In the genomic region with DNA sequence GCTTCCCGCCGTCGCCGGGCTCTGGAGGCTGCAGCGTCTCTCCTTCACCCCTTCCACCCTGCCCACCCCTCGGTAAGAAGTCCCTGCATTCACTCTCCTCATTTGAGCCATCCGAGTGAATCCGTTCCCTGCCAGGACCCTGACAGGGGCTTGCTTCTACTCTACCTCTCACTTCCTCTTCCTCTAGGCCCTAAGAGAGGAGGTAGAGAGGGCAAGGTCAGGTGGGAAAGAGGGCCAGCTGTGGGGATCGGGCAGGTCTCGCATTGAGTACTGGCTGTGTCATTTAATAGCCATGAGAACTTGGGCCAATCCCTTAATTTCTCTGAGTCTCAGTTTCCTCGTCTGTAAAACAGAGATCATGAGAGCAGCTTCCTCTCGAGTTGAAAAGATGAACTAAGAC, we compare ENCODE assay signal across 14 cellular contexts.
DNase-seq lines count a peak whose midpoint lies in the region; ATAC-seq and TF ChIP-seq lines count a peak whose summit lies in the region.
"Had no signal": no experiment of that assay in that cellular context is flagged by ENCODE, and none has a peak within 500 bp of the region (broad histone marks: within the 10 kb centered on the region; RNA-seq: fewer than 3 reads in every experiment).

No MANE protein-coding gene starts in this region.

- H3K4me3 ChIP-seq in Peyer's patch, result no peak overlapping the region
- H3K4me3 ChIP-seq: gastroesophageal sphincter, pancreas, smooth muscle cell, testis had no signal

- ATAC-seq in natural killer cell treated with Interleukin-12 subunit alpha and Interleukin-12 subunit beta and Interleukin-15 and Interleukin-18, amount 100 ng/mL, for 72 hours, result no peak
- ATAC-seq in HG02938 (IDR thresholded peaks at IDR 0.05; ENCODE audit: unreplicated experiment), result no peak
- ATAC-seq: gastroesophageal sphincter had no signal

- H3K27me3 Mint-ChIP-seq in T-helper 2 cell treated with Interferon-gamma antibody and Interleukin-4, amounts not matched to agents 5 μg/mL and 100 μg/mL, for 36 hours (ENCODE audit: low read depth), result peaks cover 60% of the 10 kb centered on the region
- H3K27me3 Mint-ChIP-seq in natural killer cell treated with Interleukin-12 subunit alpha and Interleukin-12 subunit beta and Interleukin-15 and Interleukin-18, amount 100 ng/mL, for 72 hours, result peaks cover 45 to 46% of the 10 kb centered on the region in 2 donors

- H3K27ac ChIP-seq in Peyer's patch, result no peak overlapping the region
- H3K27ac ChIP-seq: gastroesophageal sphincter, pancreas, testis had no signal

- no peak for DNase-seq in T-helper 2 cell treated with Interferon-gamma antibody and Interleukin-4, amounts not matched to agents 5 μg/mL and 100 μg/mL, for 36 hours (ENCODE audit: low spot score)
- DNase-seq in T-helper 2 cell, result no peak
- peak; percentile 70 for DNase-seq in GM20000 (ENCODE audit: low spot score)
- peak in 2 of 3 donors; percentile 21 to 43 for DNase-seq in Peyer's patch
- DNase-seq in natural killer cell treated with Interleukin-12 subunit alpha and Interleukin-12 subunit beta and Interleukin-15 and Interleukin-18, amount 100 ng/mL, for 72 hours (ENCODE audit: low spot score), result no peak
- DNase-seq in NCI-H2196 treated with DMSO at 0.1 percent for 48 hours (lab: John Stamatoyannopoulos, UW; ENCODE audit: unreplicated experiment), result no peak
- DNase-seq in UCSD-AML1 (lab: John Stamatoyannopoulos, UW; ENCODE audit: unreplicated experiment), result no peak
- DNase-seq: Karpas-422, NCI-H2171 treated with DMSO at 0.1 percent for 48 hours, testis had no signal

- TF ChIP-seq CTCF in GM20000 (IDR thresholded peaks at IDR 0.05; ENCODE audit: extremely low read depth, missing control alignments) (no peak), Peyer's patch (IDR thresholded peaks at IDR 0.05) (no peak)

- no peak for TF ChIP-seq POLR2A in Peyer's patch (IDR thresholded peaks at IDR 0.05)

- peaks cover 0 to 19% (median 5%) of the 10 kb centered on the region in 4 donors for H3K4me1 ChIP-seq in Peyer's patch
- H3K4me1 ChIP-seq: pancreas, testis had no signal

- H3K4me3 Mint-ChIP-seq in T-helper 2 cell treated with Interferon-gamma antibody and Interleukin-4, amounts not matched to agents 5 μg/mL and 100 μg/mL, for 36 hours, result peak overlapping the region; percentile 64
- peak overlapping the region; percentile 40 for H3K4me3 Mint-ChIP-seq in natural killer cell treated with Interleukin-12 subunit alpha and Interleukin-12 subunit beta and Interleukin-15 and Interleukin-18, amount 100 ng/mL, for 72 hours

- peaks cover 46% of the 10 kb centered on the region for H3K4me1 Mint-ChIP-seq in T-helper 2 cell treated with Interferon-gamma antibody and Interleukin-4, amounts not matched to agents 5 μg/mL and 100 μg/mL, for 36 hours (ENCODE audit: low read depth)
- H3K4me1 Mint-ChIP-seq in natural killer cell treated with Interleukin-12 subunit alpha and Interleukin-12 subunit beta and Interleukin-15 and Interleukin-18, amount 100 ng/mL, for 72 hours (ENCODE audit: low read depth in 2 of 2), result peaks cover 45 to 65% of the 10 kb centered on the region in 2 donors

- H3K27me3 ChIP-seq in Peyer's patch, result no peaks in the 10 kb centered on the region
- H3K27me3 ChIP-seq: gastroesophageal sphincter, pancreas, testis had no signal

- H3K36me3 Mint-ChIP-seq in T-helper 2 cell treated with Interferon-gamma antibody and Interleukin-4, amounts not matched to agents 5 μg/mL and 100 μg/mL, for 36 hours (ENCODE audit: low read depth), result peaks cover 1% of the 10 kb centered on the region
- peaks cover 19% of the 10 kb centered on the region for H3K36me3 Mint-ChIP-seq in natural killer cell treated with Interleukin-12 subunit alpha and Interleukin-12 subunit beta and Interleukin-15 and Interleukin-18, amount 100 ng/mL, for 72 hours

- no peaks in the 10 kb centered on the region for H3K36me3 ChIP-seq in Peyer's patch
- H3K36me3 ChIP-seq: gastroesophageal sphincter, pancreas had no signal

- H3K9me3 ChIP-seq in Peyer's patch, result no peaks in the 10 kb centered on the region
- H3K9me3 ChIP-seq: gastroesophageal sphincter, pancreas, testis had no signal

- H3K27ac Mint-ChIP-seq in T-helper 2 cell treated with Interferon-gamma antibody and Interleukin-4, amounts not matched to agents 5 μg/mL and 100 μg/mL, for 36 hours, result no peak overlapping the region
- H3K27ac Mint-ChIP-seq in natural killer cell treated with Interleukin-12 subunit alpha and Interleukin-12 subunit beta and Interleukin-15 and Interleukin-18, amount 100 ng/mL, for 72 hours, result peak overlapping the region; percentile 24 to 38

- no peaks in the 10 kb centered on the region for H3K9me3 Mint-ChIP-seq in T-helper 2 cell treated with Interferon-gamma antibody and Interleukin-4, amounts not matched to agents 5 μg/mL and 100 μg/mL, for 36 hours
- H3K9me3 Mint-ChIP-seq in natural killer cell treated with Interleukin-12 subunit alpha and Interleukin-12 subunit beta and Interleukin-15 and Interleukin-18, amount 100 ng/mL, for 72 hours, result no peaks in the 10 kb centered on the region

Comparison
In these comparisons a context has a peak if more than half of its experiments do, and no peak if none do; other contexts are left out.
1. DNase-seq: peak in GM20000 (single experiment) and Peyer's patch (2 of 3); none in T-helper 2 cell treated with Interferon-gamma antibody and Interleukin-4, amounts not matched to agents 5 μg/mL and 100 μg/mL, for 36 hours (single experiment), T-helper 2 cell (0 of 5), natural killer cell treated with Interleukin-12 subunit alpha and Interleukin-12 subunit beta and Interleukin-15 and Interleukin-18, amount 100 ng/mL, for 72 hours (single experiment), NCI-H2196 treated with DMSO at 0.1 percent for 48 hours (single experiment) and UCSD-AML1 (single experiment).